ENCODE assay signal across 16 cellular contexts in genomic region chr2:223820549-223820948, GRCh38. TPM values are rescaled to one million over a fixed set of nuclear protein-coding genes. Genes with fewer than 3 reads are reported as not detected.
DNase-seq lines count a peak whose midpoint lies in the region; ATAC-seq, FAIRE-seq and TF ChIP-seq lines count a peak whose summit lies in the region.
"Had no signal": no experiment of that assay in that cellular context is flagged by ENCODE, and none has a peak within 500 bp of the region (broad histone marks: within the 10 kb centered on the region; RNA-seq: fewer than 3 reads in every experiment).

No MANE protein-coding gene starts in this region.

- peaks cover 2% of the 10 kb centered on the region for H3K4me1 Mint-ChIP-seq in endodermal cell
- H3K4me1 Mint-ChIP-seq: CD4-positive, alpha-beta memory T cell had no signal

- POLR2A ChIA-PET in Panc1 (lab: Charles Lee), result interaction anchor here (0.9 kb wide), 1 partner anchor 9 kb away, joined by 3 read pairs; no protein-coding TSS in a partner anchor

- no peak overlapping the region for H3K4me3 ChIP-seq in Panc1 (ENCODE audit: low read depth in 2 of 2, low read length in 2 of 2)
- no peak overlapping the region for H3K4me3 ChIP-seq in endodermal cell (ENCODE audit: low read length)
- H3K4me3 ChIP-seq in colonic mucosa, result no peak overlapping the region
- H3K4me3 ChIP-seq: HAP-1 had no signal

- in situ Hi-C loops in Panc1 (cut with HindIII; ENCODE audit: low pct_unique_long_range_greater_than_20kb, low sequenced_read_pairs), result no loop called here

- H3K9ac ChIP-seq in endodermal cell (ENCODE audit: extremely low read depth, low read length, poor library complexity, severe bottlenecking) (no peak overlapping the region), colonic mucosa (ENCODE audit: low read depth in 2 of 2, low read length in 2 of 2) (no peak overlapping the region)

- H3K36me3 Mint-ChIP-seq in endodermal cell (ENCODE audit: low read depth), result no peaks in the 10 kb centered on the region
- H3K36me3 Mint-ChIP-seq: CD4-positive, alpha-beta memory T cell had no signal

- 88 to 94% methylated on average over 2 of the region's 2 CpGs for WGBS in endodermal cell (ENCODE audit: insufficient coverage in 1 of 2, insufficient read length in 1 of 2), 2 experiments

- FAIRE-seq in GM12891 (lab: Jason Lieb, UNC), result peak; percentile 69

- H3K27me3 ChIP-seq in Panc1 (ENCODE audit: control insufficient read depth, insufficient read depth, low read length) (no peaks in the 10 kb centered on the region), endodermal cell (ENCODE audit: control insufficient read depth, insufficient read depth, low read length, poor library complexity, severe bottlenecking) (no peaks in the 10 kb centered on the region), colonic mucosa (no peaks in the 10 kb centered on the region)
- H3K27me3 ChIP-seq: BE2C had no signal

- CTCF ChIA-PET in Panc1 (lab: Charles Lee), result no interaction called here

- no peak overlapping the region for H3K27ac Mint-ChIP-seq in endodermal cell

- intact Hi-C loops in Panc1 (cut with micrococcal nuclease; ENCODE audit: unreplicated experiment), result no loop called here
- intact Hi-C loops in posterior vena cava (cut with DNase I), result no loop called here
- intact Hi-C loops in sciatic nerve (cut with DNase I), result no loop called here
- intact Hi-C loops in colonic mucosa (cut with DNase I), result no loop called here

- H3K9me3 Mint-ChIP-seq in endodermal cell, result no peaks in the 10 kb centered on the region
- H3K9me3 Mint-ChIP-seq: CD4-positive, alpha-beta memory T cell had no signal

- no peak overlapping the region for H3K4me3 Mint-ChIP-seq in endodermal cell
- H3K4me3 Mint-ChIP-seq: CD4-positive, alpha-beta memory T cell had no signal

- H3K4me1 ChIP-seq in Panc1 (ENCODE audit: control insufficient read depth, insufficient read depth, low read length), result peaks cover 62% of the 10 kb centered on the region
- H3K4me1 ChIP-seq in endodermal cell (ENCODE audit: control insufficient read depth, insufficient read depth, low read length), result no peaks in the 10 kb centered on the region
- no peaks in the 10 kb centered on the region for H3K4me1 ChIP-seq in colonic mucosa
- H3K4me1 ChIP-seq: BE2C had no signal

- H3K9me3 ChIP-seq in Panc1 (ENCODE audit: control insufficient read depth, insufficient read depth, low read depth, low read length) (no peaks in the 10 kb centered on the region), endodermal cell (ENCODE audit: control insufficient read depth, low read length) (no peaks in the 10 kb centered on the region), colonic mucosa (no peaks in the 10 kb centered on the region)
- H3K9me3 ChIP-seq: BE2C, HAP-1 had no signal

- no peak for TF ChIP-seq CTCF in Panc1 (IDR thresholded peaks at IDR 0.05)
- TF ChIP-seq CTCF in endodermal cell (conservative IDR thresholded peaks at IDR 0.05), result no peak
- TF ChIP-seq CTCF in omental fat pad (IDR thresholded peaks at IDR 0.05), result no peak
- no peak for TF ChIP-seq CTCF in colonic mucosa (IDR thresholded peaks at IDR 0.05)

- no TSS peak for BruUV-seq in Panc1 (replicated peaks; lab: Mats Ljungman, UMichigan)

- H3K36me3 ChIP-seq in Panc1 (ENCODE audit: control insufficient read depth, insufficient read depth, low read length) (no peaks in the 10 kb centered on the region), endodermal cell (ENCODE audit: control insufficient read depth, insufficient read depth, low read length) (no peaks in the 10 kb centered on the region), colonic mucosa (no peaks in the 10 kb centered on the region)
- H3K36me3 ChIP-seq: BE2C, HAP-1 had no signal

- peak overlapping the region; percentile 66 for H3K27ac ChIP-seq in Panc1 (ENCODE audit: low read length)
- H3K27ac ChIP-seq in endodermal cell (ENCODE audit: low read depth, low read length), result no peak overlapping the region
- no peak overlapping the region for H3K27ac ChIP-seq in colonic mucosa

- H3K27me3 Mint-ChIP-seq in endodermal cell (ENCODE audit: insufficient read depth), result no peaks in the 10 kb centered on the region
- H3K27me3 Mint-ChIP-seq: CD4-positive, alpha-beta memory T cell had no signal

- DNase-seq in GM12891 (ENCODE audit: insufficient read length, low spot score), result no peak
- DNase-seq in Panc1 (ENCODE audit: low read depth, low spot score), result no peak
- peak; percentile 33 for DNase-seq in endodermal cell
- DNase-seq in omental fat pad (ENCODE audit: low spot score), result no peak
- DNase-seq in posterior vena cava (ENCODE audit: low spot score), result no peak
- DNase-seq in sciatic nerve (ENCODE audit: low spot score), result no peak
- DNase-seq in activated T-cell treated with anti-CD3 and anti-CD28 coated beads for 4 hours, result no peak
- DNase-seq in colonic mucosa, result no peak
- DNase-seq: ACHN; BE2C; CD4-positive, alpha-beta memory T cell; NCI-H1092; NCI-H1694; NCI-H446; NCI-H748 treated with DMSO at 0.1 percent for 48 hours had no signal

- no peak for TF ChIP-seq POLR2A in GM12891 (IDR thresholded peaks at IDR 0.05; ENCODE audit: low read depth, low read length)

- ATAC-seq in Panc1 (no peak), omental fat pad (ENCODE audit: low FRiP score) (peak; percentile 37), sciatic nerve (no peak)

TF ChIP-seq in GM12891, 5 proteins besides CTCF, POLR2A, EP300 and RAD21:
- no peak for TF ChIP-seq TAF1 (IDR thresholded peaks at IDR 0.05; ENCODE audit: low read depth, low read length)
- no peak for TF ChIP-seq PAX5 (IDR thresholded peaks at IDR 0.05; ENCODE audit: insufficient read depth, low read length, severe bottlenecking)
- no peak for TF ChIP-seq SPI1 (IDR thresholded peaks at IDR 0.05; ENCODE audit: low read depth, low read length)
- TF ChIP-seq POU2F2 (IDR thresholded peaks at IDR 0.05; ENCODE audit: low read depth, low read length), result no peak
- no peak for TF ChIP-seq POLR2AphosphoS5 (IDR thresholded peaks at IDR 0.05; ENCODE audit: low read depth, low read length)

RNA-seq across cellular contexts. Expression of gene AP1S3, which starts 16.8 kb away (rescaled TPM):
- 7.5 TPM for polyA plus RNA-seq in GM12891 (2012; ENCODE audit: low read depth, missing spikeins)
- total RNA-seq in Panc1 (2021; ENCODE audit: unreplicated experiment) (66.3 TPM), endodermal cell (1 to 10 TPM; 5.6 to 6.9 TPM), omental fat pad (10 to 100 TPM in 1 of 4 donors, 1 to 10 TPM in 2, not detected in 1; 1.6 to 16.2 (median 4.9) TPM), posterior vena cava (1 to 10 TPM; 1.2 to 1.5 TPM), sciatic nerve (5.8 TPM), colonic mucosa (10 to 100 TPM in 1 of 2 donors, 1 to 10 TPM in 1; 8.8 to 12.0 TPM)
- 20.0 TPM for polyA plus RNA-seq in Panc1 (2012; ENCODE audit: insufficient read length)
- polyA plus RNA-seq in endodermal cell (2013, experiment 1 of 2), result 3.0 TPM
- 2.7 TPM for polyA plus RNA-seq in endodermal cell (2013, experiment 2 of 2)
